ENCODE assay signal across 31 cellular contexts in genomic region chr11:9827700-9828099, GRCh38.
"Had no signal": no experiment of that assay in that cellular context is flagged by ENCODE, and none has a peak within 500 bp of the region (broad histone marks: within the 10 kb centered on the region; RNA-seq: fewer than 3 reads in every experiment).

No MANE protein-coding gene starts in this region.

- H3K9me3 Mint-ChIP-seq: activated T-cell treated with anti-CD3 and anti-CD28 coated beads, Interleukin-2, amount 50 U/mL, for 4 hours; central memory CD8-positive, alpha-beta T cell; WTC11 had no signal

- H3K27me3 Mint-ChIP-seq: activated CD8-positive, alpha-beta memory T cell treated with anti-CD3 and anti-CD28 coated beads, Interleukin-2, amount 10 ng/mL, durations not matched to agents 7 days and 5 days; activated naive CD8-positive, alpha-beta T cell; central memory CD8-positive, alpha-beta T cell had no signal

- H3K4me3 ChIP-seq: body of pancreas, Peyer's patch, SJCRH30 had no signal

- ATAC-seq: activated CD8-positive, alpha-beta memory T cell treated with anti-CD3 and anti-CD28 coated beads, Interleukin-2, amount 10 ng/mL, durations not matched to agents 7 days and 5 days; activated CD8-positive, alpha-beta T cell treated with anti-CD3 and anti-CD28 coated beads, Interleukin-2, amount 10 ng/mL, durations not matched to agents 7 days and 5 days; activated T-cell treated with anti-CD3 and anti-CD28 coated beads, Interleukin-2, amount 50 U/mL, for 4 hours; body of pancreas; SK-N-SH treated with all-trans-retinoic acid at 6 μM for 48 hours; WTC11 had no signal

- H3K36me3 Mint-ChIP-seq: activated CD8-positive, alpha-beta memory T cell treated with anti-CD3 and anti-CD28 coated beads, Interleukin-2, amount 10 ng/mL, durations not matched to agents 7 days and 5 days; WTC11 had no signal

- H3K27me3 ChIP-seq: body of pancreas, Peyer's patch, SJCRH30 had no signal

- H3K27ac ChIP-seq: body of pancreas, Peyer's patch, RWPE1, SJCRH30 had no signal

- H3K4me1 Mint-ChIP-seq: activated CD8-positive, alpha-beta memory T cell treated with anti-CD3 and anti-CD28 coated beads, Interleukin-2, amount 10 ng/mL, durations not matched to agents 7 days and 5 days; central memory CD8-positive, alpha-beta T cell had no signal

- H3K27ac Mint-ChIP-seq: activated CD8-positive, alpha-beta memory T cell treated with anti-CD3 and anti-CD28 coated beads, Interleukin-2, amount 10 ng/mL, durations not matched to agents 7 days and 5 days; activated CD8-positive, alpha-beta T cell treated with anti-CD3 and anti-CD28 coated beads, Interleukin-2, amount 10 ng/mL, durations not matched to agents 7 days and 5 days; activated naive CD8-positive, alpha-beta T cell; WTC11 had no signal

- DNase-seq: activated CD4-positive, alpha-beta T cell treated with anti-CD3 and anti-CD28 coated beads for 48 hours; activated CD4-positive, alpha-beta T cell treated with anti-CD3 and anti-CD28 coated beads, Interleukin-2, amount 50 U/mL, for 4 hours; activated CD4-positive, CD25-positive, alpha-beta regulatory T cell treated with anti-CD3 and anti-CD28 coated beads, Interleukin-2, amount 50 U/mL, for 72 hours; activated CD8-positive, alpha-beta memory T cell treated with anti-CD3 and anti-CD28 coated beads, Interleukin-2, amount 10 ng/mL, durations not matched to agents 7 days and 5 days; activated CD8-positive, alpha-beta T cell treated with anti-CD3 and anti-CD28 coated beads, Interleukin-2, amount 10 ng/mL, durations not matched to agents 7 days and 5 days; activated effector memory CD4-positive, alpha-beta T cell treated with anti-CD3 and anti-CD28 coated beads, Interleukin-2, amount 50 U/mL, for 16 hours; activated naive CD4-positive, alpha-beta T cell treated with Interleukin-2 at 50 U/mL for 16 hours; activated T-cell treated with anti-CD3 and anti-CD28 coated beads, Interleukin-2, amount 50 U/mL, for 4 hours; aorta; body of pancreas; Karpas-422; MM.1S; NCI-H1105; NCI-H1436; NCI-H1694 treated with DMSO at 0.1 percent for 48 hours; NCI-H2029 treated with DMSO at 0.1 percent for 48 hours; NCI-H345; NCI-H510A; NCI-H526 treated with DMSO at 0.1 percent for 48 hours; NK-92 treated with Interleukin-12 subunit alpha and Interleukin-12 subunit beta, amount 100 ng/mL, for 24 hours; OCI-M1; Peyer's patch; Right ventricle myocardium superior; SJCRH30; SW 1271 had no signal

- H3K36me3 ChIP-seq: SJCRH30 had no signal

- H3K4me3 Mint-ChIP-seq: activated CD8-positive, alpha-beta memory T cell treated with anti-CD3 and anti-CD28 coated beads, Interleukin-2, amount 10 ng/mL, durations not matched to agents 7 days and 5 days; activated CD8-positive, alpha-beta T cell treated with anti-CD3 and anti-CD28 coated beads, Interleukin-2, amount 10 ng/mL, durations not matched to agents 7 days and 5 days; activated naive CD8-positive, alpha-beta T cell; activated T-cell treated with anti-CD3 and anti-CD28 coated beads, Interleukin-2, amount 50 U/mL, for 4 hours; central memory CD8-positive, alpha-beta T cell; WTC11 had no signal

- H3K9me3 ChIP-seq: body of pancreas, Peyer's patch, SJCRH30 had no signal

- FAIRE-seq: bronchial epithelial cell had no signal

- H3K4me1 ChIP-seq: Peyer's patch, SJCRH30 had no signal
